Comparison of ENCODE assay signal across 32 cellular contexts in the genomic region with DNA sequence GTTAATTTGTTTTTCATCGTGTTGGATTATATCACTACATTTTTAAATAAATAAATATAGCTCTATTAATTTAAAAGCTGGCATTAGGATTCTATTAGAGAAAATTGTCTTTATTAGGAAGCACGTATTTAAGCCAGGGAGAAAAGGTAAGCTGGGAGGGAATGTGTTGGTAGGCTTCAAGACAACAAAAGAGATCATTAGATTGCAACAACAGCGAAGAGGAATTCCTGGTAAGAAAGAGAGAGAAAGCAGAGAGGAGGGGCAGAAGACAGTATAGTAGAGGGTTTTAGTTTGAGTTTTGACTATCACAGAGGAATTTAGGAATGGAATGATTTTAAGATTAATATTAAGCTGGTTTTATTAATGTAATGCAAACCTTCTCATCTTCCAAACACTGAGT.
"Had no signal": no experiment of that assay in that cellular context is flagged by ENCODE, and none has a peak within 500 bp of the region (broad histone marks: within the 10 kb centered on the region; RNA-seq: fewer than 3 reads in every experiment).

No MANE protein-coding gene starts in this region.

- H3K27me3 Mint-ChIP-seq: naive B cell; stimulated activated naive CD8-positive, alpha-beta T cell treated with anti-CD3 and anti-CD28 coated beads, Interleukin-15, Interleukin-2, amounts not matched to agents 100 ng/mL and 50 ng/mL, for 24 hours had no signal

- H3K36me3 ChIP-seq: left lung, lower lobe of right lung, prostate gland, suprapubic skin, thoracic aorta, tibial artery, upper lobe of right lung had no signal

- H3K4me3 ChIP-seq: left lung, lower lobe of right lung, prostate gland, skin epidermis, suprapubic skin, thoracic aorta, tibial artery, upper lobe of right lung had no signal

- H3K27me3 ChIP-seq: left lung, suprapubic skin, tibial artery, upper lobe of right lung had no signal

- DNase-seq: head of caudate nucleus; hippocampal formation; immature natural killer cell; kidney; left colon; left lung; lower lobe of right lung; mammary epithelial cell; mesenchymal stem cell; naive B cell; natural killer cell; nephron progenitor cell; occipital lobe; retina; right cardiac atrium; stimulated activated CD4-positive, alpha-beta T cell treated with anti-CD3 and anti-CD28 coated beads, Interleukin-12 subunit alpha, Interleukin-12 subunit beta, amount 100 ng/mL, for 4 hours; stimulated activated CD4-positive, alpha-beta T cell treated with anti-CD3 and anti-CD28 coated beads, Interleukin-15, amount 100 ng/mL, for 24 hours; stimulated activated CD4-positive, alpha-beta T cell treated with anti-CD3 and anti-CD28 coated beads, Interleukin-2, amount 100 ng/mL, for 24 hours; stimulated activated CD4-positive, alpha-beta T cell treated with anti-CD3 and anti-CD28 coated beads, Interleukin-4, amount 100 ng/mL, for 1 hour; stimulated activated naive CD4-positive, alpha-beta T cell; tibial artery; trophoblast cell; upper lobe of right lung had no signal

- H3K27ac ChIP-seq: left lung, lower lobe of right lung, parathyroid adenoma, prostate gland, skin epidermis, suprapubic skin, thoracic aorta, tibial artery, upper lobe of right lung had no signal

- H3K79me2 ChIP-seq: parathyroid adenoma had no signal

- H3K9ac ChIP-seq: parathyroid adenoma had no signal

- H3K36me3 Mint-ChIP-seq: mesothelial cell of epicardium; naive B cell; natural killer cell; stimulated activated effector memory CD8-positive, alpha-beta T cell treated with anti-CD3 and anti-CD28 coated beads, Interleukin-12 subunit alpha, Interleukin-12 subunit beta, amount 100 ng/mL, for 72 hours had no signal

- H3K4me1 Mint-ChIP-seq: immature natural killer cell; naive B cell; natural killer cell; stimulated activated effector memory CD8-positive, alpha-beta T cell treated with anti-CD3 and anti-CD28 coated beads, Interleukin-12 subunit alpha, Interleukin-12 subunit beta, amount 100 ng/mL, for 72 hours had no signal

- H3K4me1 ChIP-seq: left lung, lower lobe of right lung, parathyroid adenoma, prostate gland, suprapubic skin, tibial artery, upper lobe of right lung had no signal

- H3K27ac Mint-ChIP-seq: immature natural killer cell; mesothelial cell of epicardium; natural killer cell; nephron progenitor cell; stimulated activated effector memory CD8-positive, alpha-beta T cell treated with anti-CD3 and anti-CD28 coated beads, Interleukin-12 subunit alpha, Interleukin-12 subunit beta, amount 100 ng/mL, for 72 hours; stimulated activated naive CD8-positive, alpha-beta T cell treated with anti-CD3 and anti-CD28 coated beads, Interleukin-15, Interleukin-2, amounts not matched to agents 100 ng/mL and 50 ng/mL, for 24 hours had no signal

- H3K4me3 Mint-ChIP-seq: immature natural killer cell; mesothelial cell of epicardium; natural killer cell; nephron progenitor cell; stimulated activated effector memory CD8-positive, alpha-beta T cell treated with anti-CD3 and anti-CD28 coated beads, Interleukin-12 subunit alpha, Interleukin-12 subunit beta, amount 100 ng/mL, for 72 hours; stimulated activated naive CD8-positive, alpha-beta T cell treated with anti-CD3 and anti-CD28 coated beads, Interleukin-15, Interleukin-2, amounts not matched to agents 100 ng/mL and 50 ng/mL, for 24 hours had no signal

- H3K9me3 Mint-ChIP-seq: nephron progenitor cell; stimulated activated naive CD8-positive, alpha-beta T cell treated with anti-CD3 and anti-CD28 coated beads, Interleukin-15, Interleukin-2, amounts not matched to agents 100 ng/mL and 50 ng/mL, for 24 hours had no signal

- ATAC-seq: left colon; left lung; lower lobe of right lung; natural killer cell; right cardiac atrium; sciatic nerve; stimulated activated effector memory CD8-positive, alpha-beta T cell treated with anti-CD3 and anti-CD28 coated beads, Interleukin-12 subunit alpha, Interleukin-12 subunit beta, amount 100 ng/mL, for 72 hours; upper lobe of right lung had no signal
